11 cellular contexts compared by ENCODE assay signal in the genomic region with DNA sequence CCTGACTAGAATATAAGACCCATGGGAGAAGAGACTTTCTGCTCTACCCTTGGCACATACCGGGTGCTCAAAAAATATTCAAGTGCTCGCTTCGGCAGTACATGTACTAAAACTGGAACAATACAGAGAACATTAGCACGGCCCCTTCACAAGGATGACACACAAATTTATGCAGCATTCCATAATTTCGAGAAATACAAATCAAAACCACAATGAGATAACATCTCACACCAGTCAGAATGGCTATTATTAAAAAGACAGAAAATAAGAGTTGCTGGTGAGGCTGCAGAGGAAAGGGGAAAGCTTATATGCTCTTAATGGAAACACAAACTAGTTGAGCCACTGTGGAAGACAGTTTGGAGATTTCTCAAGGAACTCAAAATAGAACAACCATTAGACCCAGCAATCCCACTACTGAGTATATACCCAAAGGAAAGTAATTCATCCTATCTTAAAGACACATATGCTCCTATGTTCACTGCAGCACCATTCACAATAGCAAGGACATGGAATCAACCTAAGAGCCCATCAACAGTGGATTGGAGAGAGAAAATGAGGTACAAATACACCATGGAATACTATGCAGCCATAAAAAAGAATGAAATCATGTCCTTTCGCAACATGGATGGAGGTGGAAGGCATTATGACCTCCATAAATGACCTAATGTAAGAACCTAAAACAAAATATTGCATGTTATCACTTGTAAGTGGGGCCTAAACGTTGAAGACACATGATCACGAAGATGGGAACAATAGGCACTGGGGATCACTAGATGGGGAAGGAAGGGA.
DNase-seq lines count a peak whose midpoint lies in the region; ATAC-seq, FAIRE-seq and TF ChIP-seq lines count a peak whose summit lies in the region.
"Had no signal": no experiment of that assay in that cellular context is flagged by ENCODE, and none has a peak within 500 bp of the region (broad histone marks: within the 10 kb centered on the region; RNA-seq: fewer than 3 reads in every experiment).

No MANE protein-coding gene starts in this region.

- H3K9ac ChIP-seq in GM12878 (ENCODE audit: control insufficient read depth, insufficient read depth, low read length), result no peak overlapping the region

- no peak overlapping the region for H3K4me3 ChIP-seq in heart right ventricle
- H3K4me3 ChIP-seq in GM12878, result no peak overlapping the region
- no peak overlapping the region for H3K4me3 ChIP-seq in vagina
- H3K4me3 ChIP-seq: mucosa of descending colon had no signal

- peaks cover 2% of the 10 kb centered on the region for H3K27me3 Mint-ChIP-seq in endothelial cell (ENCODE audit: unreplicated experiment)

- in situ Hi-C loops in GM12878 (cut with MboI), result no loop called here

- H3K9me3 ChIP-seq in heart right ventricle (peaks cover 0 to 15% (median 0%) of the 10 kb centered on the region in 11 donors), GM12878 (replicated peaks; ENCODE audit: control insufficient read depth, insufficient read depth, low read length) (peaks cover 9% of the 10 kb centered on the region; the same call in 2 of the 3 replicates), vagina (no peaks in the 10 kb centered on the region)
- H3K9me3 ChIP-seq: mucosa of descending colon had no signal

- H3K27ac ChIP-seq in heart right ventricle, result peak overlapping the region in 9 of 10 donors; percentile 15 to 91 (median 78)
- peak overlapping the region; percentile 89 for H3K27ac ChIP-seq in GM12878 (ENCODE audit: control insufficient read depth, insufficient read depth)
- H3K27ac ChIP-seq in vagina, result peak overlapping the region; percentile 88

- H2AFZ ChIP-seq in GM12878 (ENCODE audit: control insufficient read depth, low read depth, low read length), result no peak overlapping the region

- no peaks in the 10 kb centered on the region for H3K79me2 ChIP-seq in GM12878 (ENCODE audit: control insufficient read depth, insufficient read depth, low read length)

- DNase-seq in heart right ventricle, result no peak
- no peak for DNase-seq in Right ventricle myocardium superior
- DNase-seq in GM12878 (ENCODE audit: low read depth, low spot score), result no peak
- DNase-seq in myocyte (ENCODE audit: low read depth), result peak; percentile 36
- DNase-seq in vagina (ENCODE audit: extremely low spot score in 2 of 2), result no peak
- DNase-seq in HK-2 (ENCODE audit: unreplicated experiment), result no peak
- DNase-seq in endothelial cell (ENCODE audit: low spot score), result no peak
- DNase-seq in NCI-H510A (lab: John Stamatoyannopoulos, UW), result no peak
- DNase-seq: activated CD8-positive, alpha-beta memory T cell treated with anti-CD3 and anti-CD28 coated beads for 24 hours; mucosa of descending colon had no signal

- no peak for TF ChIP-seq EP300 in GM12878 (IDR thresholded peaks at IDR 0.05; ENCODE audit: borderline replicate concordance in 1 of 2, control insufficient read depth in 1 of 2, low read depth in 2 of 2, low read length in 2 of 2)

- no peaks in the 10 kb centered on the region for H3K9me3 Mint-ChIP-seq in endothelial cell (ENCODE audit: unreplicated experiment)

- H3K27me3 ChIP-seq in heart right ventricle (no peaks in the 10 kb centered on the region), GM12878 (replicated peaks in 1 of 2; ENCODE audit: control insufficient read depth in 2 of 2, insufficient read depth in 2 of 2, low read length in 1 of 2) (no peaks in the 10 kb centered on the region), vagina (no peaks in the 10 kb centered on the region)

- H3K36me3 Mint-ChIP-seq in endothelial cell (ENCODE audit: low read depth, unreplicated experiment), result no peaks in the 10 kb centered on the region

- CTCF ChIA-PET in GM12878 (lab: Yijun Ruan, JAX), result interaction anchor here (1.6 kb wide), 1 partner anchor 15 kb away, joined by 5 read pairs; no protein-coding TSS in a partner anchor

- WGBS in heart right ventricle, 2 donors, result 81 to 92% methylated on average over 8 of the region's 8 CpGs
- 44% methylated on average over 8 of the region's 8 CpGs for WGBS in GM12878 (ENCODE audit: insufficient coverage, insufficient replicate concordance, low lambda C conversion rate, missing lambda C conversion rate)

- no peak overlapping the region; the same call in 1 of the 2 replicates for H3K4me2 ChIP-seq in GM12878 (ENCODE audit: control insufficient read depth, insufficient read depth)

- FAIRE-seq in GM12878 (lab: Jason Lieb, UNC), result no peak

- no peaks in the 10 kb centered on the region for H4K20me1 ChIP-seq in GM12878 (ENCODE audit: control insufficient read depth, insufficient read depth)

- ATAC-seq in heart right ventricle (peak in 1 of 8 donors; percentile 4), Right ventricle myocardium superior (ENCODE audit: poor library complexity) (no peak), GM12878 (no peak)

- POLR2A ChIA-PET in GM12878 (lab: Charles Lee), result no interaction called here

- H3K4me1 ChIP-seq in heart right ventricle (peaks cover 0 to 46% (median 12%) of the 10 kb centered on the region in 9 donors), GM12878 (ENCODE audit: control insufficient read depth, insufficient read depth, low read length) (peaks cover 31% of the 10 kb centered on the region), vagina (peaks cover 21% of the 10 kb centered on the region)

- H3K27ac Mint-ChIP-seq in endothelial cell (ENCODE audit: unreplicated experiment), result no peak overlapping the region

- SMC1A ChIA-PET in GM12878 (lab: Charles Lee; ENCODE audit: uncharacterized antibody, unreplicated experiment), result interaction anchor here (0.6 to 1.6 kb wide), 3 partner anchors 9 to 109 kb away, joined by 3 to 7 read pairs (median 3); no protein-coding TSS in a partner anchor

- peaks cover 6% of the 10 kb centered on the region for H3K4me1 Mint-ChIP-seq in endothelial cell (ENCODE audit: unreplicated experiment)

- BruUV-seq in GM12878 (replicated peaks; lab: Mats Ljungman, UMichigan), result no TSS peak

- TF ChIP-seq RAD21 in GM12878 (IDR thresholded peaks at IDR 0.05; ENCODE audit: insufficient read depth, low read depth, low read length), result no peak

- H3K4me3 Mint-ChIP-seq in endothelial cell (ENCODE audit: unreplicated experiment), result no peak overlapping the region
- H3K4me3 Mint-ChIP-seq: H9 had no signal

- RAD21 ChIA-PET in GM12878 (lab: Charles Lee; ENCODE audit: unreplicated experiment), result interaction anchor here (1.3 kb wide), 1 partner anchor 30 kb away, joined by 3 read pairs; no protein-coding TSS in a partner anchor

- no peak for TF ChIP-seq POLR2A in GM12878 (IDR thresholded peaks at IDR 0.05; ENCODE audit: low read depth, low read length)
- no peak for TF ChIP-seq POLR2A in vagina (IDR thresholded peaks at IDR 0.05)

- H3K36me3 ChIP-seq in heart right ventricle (no peaks in the 10 kb centered on the region), GM12878 (ENCODE audit: control insufficient read depth in 2 of 2, insufficient read depth in 2 of 2, low read length in 1 of 2) (no peaks in the 10 kb centered on the region), vagina (no peaks in the 10 kb centered on the region)

- TF ChIP-seq CTCF in heart right ventricle (IDR thresholded peaks at IDR 0.05) (no peak), GM12878 (IDR thresholded peaks at IDR 0.05 in 2 of 3, conservative IDR thresholded peaks at IDR 0.05 in 1 of 3; ENCODE audit: control insufficient read depth in 2 of 3, extremely low read depth in 1 of 3, insufficient read depth in 1 of 3, low read depth in 3 of 3, low read length in 3 of 3) (no peak), vagina (IDR thresholded peaks at IDR 0.05) (no peak), endothelial cell (IDR thresholded peaks at IDR 0.05; ENCODE audit: unreplicated experiment) (no peak)

- intact Hi-C loops in heart right ventricle (cut with DNase I) (no loop called here), Right ventricle myocardium superior (cut with DNase I) (no loop called here), GM12878 (cut with micrococcal nuclease; ENCODE audit: unreplicated experiment) (loop anchor here (2.0 kb wide), 1 partner anchor 71 kb away; the partner anchor contains the start of gene CYP1B1), vagina (cut with DNase I) (no loop called here)

TF ChIP-seq in GM12878, 131 proteins besides CTCF, POLR2A, EP300 and RAD21:
- no peak for TF ChIP-seq ZBTB33 (IDR thresholded peaks at IDR 0.05)
- TF ChIP-seq HDGF (IDR thresholded peaks at IDR 0.05), result no peak
- no peak for TF ChIP-seq IRF4 (IDR thresholded peaks at IDR 0.05; ENCODE audit: low read depth, low read length)
- TF ChIP-seq SRF (IDR thresholded peaks at IDR 0.05; ENCODE audit: low read depth in 2 of 2, low read length in 2 of 2), result no peak
- 0 out of 2 replicates have a peak, but pooled peaks have one; percentile 13 for TF ChIP-seq CBFB (IDR thresholded peaks at IDR 0.05; ENCODE audit: low read depth)
